ENCODE assay signal across 8 cellular contexts in the genomic region with DNA sequence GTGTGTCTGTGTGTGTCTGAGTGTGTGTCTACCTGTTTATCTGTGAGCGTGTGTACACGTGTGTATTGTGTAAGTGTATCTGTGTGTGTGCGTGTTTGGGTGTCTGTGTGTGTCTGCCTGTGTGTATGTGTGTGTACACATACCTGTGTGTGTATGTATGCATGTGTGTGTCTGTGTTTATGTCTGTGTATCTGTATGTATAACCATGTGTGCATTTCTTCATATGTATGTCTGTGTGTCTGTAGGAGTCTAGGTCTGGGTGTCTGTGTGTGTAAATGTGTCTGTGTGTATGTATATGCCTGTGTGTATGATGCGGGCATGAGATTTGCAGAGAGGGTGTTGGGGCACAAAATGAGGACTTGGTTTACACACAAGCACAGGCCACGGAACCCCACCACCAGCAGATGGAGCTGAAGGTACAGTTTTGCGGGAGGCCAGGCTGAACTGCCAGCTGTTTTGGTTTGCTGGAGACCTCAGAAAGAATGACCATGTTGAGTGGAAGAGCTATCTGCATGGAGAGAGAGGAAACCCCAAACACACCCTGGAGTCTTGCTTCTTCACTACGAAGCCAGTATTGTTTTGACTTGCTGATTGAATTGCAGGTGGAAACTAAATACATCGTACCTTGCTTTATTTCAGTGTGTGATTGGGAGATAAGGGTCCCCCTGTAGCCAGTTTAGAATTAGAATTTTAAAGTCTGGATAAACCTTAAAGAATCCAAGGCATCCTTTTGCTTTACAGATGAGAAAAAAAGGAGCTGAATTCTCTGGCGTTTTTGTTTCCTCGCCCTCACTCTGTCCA.
DNase-seq lines count a peak whose midpoint lies in the region; ATAC-seq, FAIRE-seq and TF ChIP-seq lines count a peak whose summit lies in the region.

No MANE protein-coding gene starts in this region.

- intact Hi-C loops in Calu3 (cut with micrococcal nuclease; ENCODE audit: unreplicated experiment) = no loop called here
- intact Hi-C loops in endothelial cell of umbilical vein (cut with micrococcal nuclease) = loop anchor here (1.0 kb wide), 6 partner anchors 44 to 1197 kb away; no protein-coding TSS in a partner anchor

- H3K27me3 ChIP-seq in endothelial cell of umbilical vein (ENCODE audit: control insufficient read depth in 2 of 2, insufficient read depth in 2 of 2, low read length in 2 of 2) = no peaks in the 10 kb centered on the region

- peaks cover 36% of the 10 kb centered on the region for H3K4me1 ChIP-seq in endothelial cell of umbilical vein (ENCODE audit: control insufficient read depth, extremely low read depth, insufficient read depth, low read length)

- no peaks in the 10 kb centered on the region for H3K36me3 ChIP-seq in endothelial cell of umbilical vein (ENCODE audit: control insufficient read depth in 2 of 2, extremely low read depth in 1 of 2, insufficient read depth in 2 of 2, low read length in 2 of 2)

- FAIRE-seq in HTR-8/SVneo (lab: Jason Lieb, UNC) (peak; percentile 44), endothelial cell of umbilical vein (lab: Jason Lieb, UNC) (peak; percentile 85)

- no peak overlapping the region for H2AFZ ChIP-seq in endothelial cell of umbilical vein (ENCODE audit: low read depth, low read length)

- peak; percentile 1 for DNase-seq in Calu3
- DNase-seq in HTR-8/SVneo (ENCODE audit: insufficient read length, low spot score) = peak; percentile 61
- peak; percentile 61 for DNase-seq in RKO (ENCODE audit: low spot score)
- DNase-seq in endothelial cell of umbilical vein (ENCODE audit: low read depth, low spot score) = peak; percentile 80
- DNase-seq in midbrain (lab: John Stamatoyannopoulos, UW) = peak; percentile 84

- TF ChIP-seq CTCF in Calu3 (IDR thresholded peaks at IDR 0.05; ENCODE audit: unreplicated experiment) = no peak
- peak; percentile 85 to 88 for TF ChIP-seq CTCF in endothelial cell of umbilical vein (IDR thresholded peaks at IDR 0.05; ENCODE audit: extremely low read depth in 1 of 2, insufficient read depth in 1 of 2, low read depth in 1 of 2, low read length in 2 of 2)

- CTCF ChIA-PET in Calu3 (lab: Charles Lee) = no interaction called here
- CTCF ChIA-PET in endothelial cell of umbilical vein (lab: Charles Lee) = interaction anchor here (0.6 to 10.0 kb wide), 58 partner anchors 8 to 1197 kb away, joined by 3 to 323 read pairs (median 4); no protein-coding TSS in a partner anchor

- H3K4me3 Mint-ChIP-seq in Calu3 (ENCODE audit: low read depth, unreplicated experiment) = no peak overlapping the region

- no peaks in the 10 kb centered on the region for H4K20me1 ChIP-seq in endothelial cell of umbilical vein (replicated peaks; ENCODE audit: control insufficient read depth, extremely low read depth, insufficient read depth, low read length)

- H3K9me1 ChIP-seq in endothelial cell of umbilical vein (replicated peaks; ENCODE audit: control insufficient read depth, extremely low read depth, insufficient read depth, low read length) = no peaks in the 10 kb centered on the region

- no peak overlapping the region for H3K27ac Mint-ChIP-seq in Calu3 (ENCODE audit: unreplicated experiment)

- no peak overlapping the region for H3K9ac ChIP-seq in endothelial cell of umbilical vein (replicated peaks; ENCODE audit: extremely low read depth, insufficient read depth, low read length)

- H3K4me1 Mint-ChIP-seq in Calu3 (ENCODE audit: low read depth, unreplicated experiment) = no peaks in the 10 kb centered on the region

- H3K79me2 ChIP-seq in endothelial cell of umbilical vein (ENCODE audit: control insufficient read depth, insufficient read depth, low read length) = no peaks in the 10 kb centered on the region

- no peak overlapping the region for H3K27ac ChIP-seq in endothelial cell of umbilical vein (ENCODE audit: insufficient read depth, low read depth, low read length)

- H3K36me3 Mint-ChIP-seq in Calu3 (ENCODE audit: insufficient read depth, unreplicated experiment) = no peaks in the 10 kb centered on the region

- ATAC-seq in GM19043 (IDR thresholded peaks at IDR 0.05; ENCODE audit: low read depth, unreplicated experiment) (peak; percentile 64), HG02840 (IDR thresholded peaks at IDR 0.05; ENCODE audit: low FRiP score, unreplicated experiment) (no peak), HG03175 (IDR thresholded peaks at IDR 0.05; ENCODE audit: unreplicated experiment) (no peak)

- BruUV-seq in Calu3 (replicated peaks; lab: Mats Ljungman, UMichigan) = no TSS peak
- no TSS peak for BruUV-seq in endothelial cell of umbilical vein (replicated peaks; lab: Mats Ljungman, UMichigan)

- TF ChIP-seq POLR2A in endothelial cell of umbilical vein (IDR thresholded peaks at IDR 0.05; ENCODE audit: low read depth, low read length) = no peak

- no peak overlapping the region for H3K4me2 ChIP-seq in endothelial cell of umbilical vein (ENCODE audit: insufficient read depth, low read length)

- H3K27me3 Mint-ChIP-seq in Calu3 (ENCODE audit: unreplicated experiment) = no peaks in the 10 kb centered on the region

- dilution Hi-C loops in endothelial cell of umbilical vein (cut with MboI; ENCODE audit: extremely low pct_ligation_motif_present, low sequenced_read_pairs) = no loop called here

- POLR2A ChIA-PET in endothelial cell of umbilical vein (lab: Charles Lee) = interaction anchor here (0.9 to 1.4 kb wide), 2 partner anchors 43 to 258 kb away, joined by 4 to 5 read pairs; no protein-coding TSS in a partner anchor

- H3K9me3 ChIP-seq in endothelial cell of umbilical vein (replicated peaks; ENCODE audit: control insufficient read depth, insufficient read depth, low read length) = no peaks in the 10 kb centered on the region

- peaks cover 23% of the 10 kb centered on the region for H3K9me3 Mint-ChIP-seq in Calu3 (ENCODE audit: low read depth, unreplicated experiment)

- H3K4me3 ChIP-seq in endothelial cell of umbilical vein (replicated peaks in 1 of 3; ENCODE audit: insufficient read depth in 1 of 3, low read depth in 1 of 3, low read length in 3 of 3) = no peak overlapping the region

TF ChIP-seq in endothelial cell of umbilical vein, 7 proteins besides CTCF, POLR2A, EP300 and RAD21:
- TF ChIP-seq FOS (IDR thresholded peaks at IDR 0.05; ENCODE audit: borderline replicate concordance, insufficient read depth, low read length) (no peak), POLR2AphosphoS5 (IDR thresholded peaks at IDR 0.05; ENCODE audit: insufficient read depth, low read depth, low read length) (no peak), JUN (IDR thresholded peaks at IDR 0.05; ENCODE audit: borderline replicate concordance, insufficient read depth, insufficient read length, low read depth) (no peak), EZH2 (IDR thresholded peaks at IDR 0.05; ENCODE audit: borderline replicate concordance, low read depth, low read length, severe bottlenecking) (no peak), MYC (IDR thresholded peaks at IDR 0.05; ENCODE audit: low read depth, low read length) (no peak), GATA2 (IDR thresholded peaks at IDR 0.05; ENCODE audit: insufficient read depth, insufficient read length, low read depth, low read length) (no peak)
- TF ChIP-seq, protein P1, sequence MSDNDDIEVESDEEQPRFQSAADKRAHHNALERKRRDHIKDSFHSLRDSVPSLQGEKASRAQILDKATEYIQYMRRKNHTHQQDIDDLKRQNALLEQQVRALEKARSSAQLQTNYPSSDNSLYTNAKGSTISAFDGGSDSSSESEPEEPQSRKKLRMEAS (IDR thresholded peaks at IDR 0.05; ENCODE audit: insufficient read depth, insufficient read length) = no peak
TF ChIP-seq in endothelial cell of umbilical vein: peak in this region for 0.

Comparison
In these comparisons a context has a peak if more than half of its experiments do, and no peak if none do; other contexts are left out.
1. DNase-seq: peak in every context shown above with its lines; median percentile 84 in midbrain; 80 in endothelial cell of umbilical vein; 61 in HTR-8/SVneo; 61 in RKO; 1 in Calu3.